ENCODE assay signal across 1 cellular context in genomic region chr1:173688300-173688699, GRCh38.
TF ChIP-seq lines count a peak whose summit lies in the region.

No MANE protein-coding gene starts in this region.

TF ChIP-seq in neural cell, 6 proteins besides CTCF, POLR2A, EP300 and RAD21:
- TF ChIP-seq MXI1 (conservative IDR thresholded peaks at IDR 0.05; ENCODE audit: poor library complexity, severe bottlenecking) = no peak
- TF ChIP-seq POLR2AphosphoS5 (IDR thresholded peaks at IDR 0.05) = no peak
- TF ChIP-seq SMC3 (conservative IDR thresholded peaks at IDR 0.05; ENCODE audit: poor library complexity) = no peak
- TF ChIP-seq TAF1 (IDR thresholded peaks at IDR 0.05; ENCODE audit: low read depth) = no peak
- TF ChIP-seq EZH2 (IDR thresholded peaks at IDR 0.05; ENCODE audit: borderline replicate concordance, insufficient read depth, low read length, poor library complexity, severe bottlenecking) = no peak
- TF ChIP-seq REST (IDR thresholded peaks at IDR 0.05; ENCODE audit: borderline replicate concordance) = no peak
